ENCODE assay signal across 8 cellular contexts in the genomic region with DNA sequence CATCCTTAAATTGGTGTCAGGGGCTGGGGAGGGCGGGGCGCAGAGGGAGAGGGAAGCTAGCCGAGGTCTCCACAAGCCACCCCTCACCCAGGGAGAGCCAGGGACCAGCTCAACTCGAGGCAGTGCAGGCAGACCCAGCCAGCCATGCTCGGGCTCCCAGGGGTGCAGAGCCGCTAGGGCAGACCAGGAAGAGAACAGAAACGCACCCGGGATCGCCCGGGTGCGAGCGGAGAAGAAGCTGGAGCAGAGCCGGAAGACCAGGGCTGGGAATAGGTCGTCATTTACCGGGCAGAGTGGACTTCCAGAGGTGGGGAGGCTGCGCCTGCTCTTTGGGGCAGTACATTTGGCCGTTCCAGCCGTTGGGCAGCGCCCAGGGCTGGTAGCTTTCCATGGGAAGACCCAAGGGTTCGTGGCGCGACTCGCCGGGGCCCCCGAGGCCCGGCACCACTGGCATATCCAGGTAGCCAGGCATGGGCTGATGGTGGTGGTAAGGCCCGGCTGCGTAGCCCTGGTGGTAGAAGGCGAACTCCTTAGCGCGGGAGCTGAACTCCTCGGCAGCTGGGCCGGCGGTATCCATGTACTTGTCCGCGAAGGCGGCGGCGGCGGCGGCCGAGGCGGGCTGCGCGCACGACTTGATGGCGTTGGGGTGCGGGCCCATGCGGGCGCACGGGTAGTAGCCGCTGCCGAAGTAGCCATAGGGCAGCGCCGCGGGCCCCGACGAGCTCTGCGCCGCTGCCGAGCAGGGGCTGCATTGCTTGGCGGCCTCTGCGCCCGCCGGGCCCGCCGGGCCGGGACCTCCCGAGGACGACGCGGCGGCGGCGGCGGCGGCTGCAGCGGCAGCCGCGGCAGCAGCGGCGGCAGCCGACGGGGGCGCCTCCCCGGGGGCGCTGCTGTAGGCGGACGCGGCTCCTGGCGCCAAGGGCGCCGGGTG. TPM values are rescaled to one million over a fixed set of nuclear protein-coding genes. Genes with fewer than 3 reads are reported as not detected.
DNase-seq lines count a peak whose midpoint lies in the region; ATAC-seq and TF ChIP-seq lines count a peak whose summit lies in the region.

No MANE protein-coding gene starts in this region.

- H3K9me3 Mint-ChIP-seq in activated CD4-positive, alpha-beta memory T cell treated with anti-CD3 and anti-CD28 coated beads for 36 hours, result no peaks in the 10 kb centered on the region

- H3K27ac Mint-ChIP-seq in activated CD4-positive, alpha-beta memory T cell treated with anti-CD3 and anti-CD28 coated beads for 36 hours, result no peak overlapping the region

- H3K36me3 Mint-ChIP-seq in activated CD4-positive, alpha-beta memory T cell treated with anti-CD3 and anti-CD28 coated beads for 36 hours, result peaks cover 3% of the 10 kb centered on the region

- H3K4me1 ChIP-seq in mesendoderm (ENCODE audit: control insufficient read depth, low read depth, low read length), result peaks cover 3% of the 10 kb centered on the region

- DNase-seq in AG09309 (ENCODE audit: low read depth) (no peak), mesendoderm (peak; percentile 68), NCI-H526 treated with DMSO at 0.1 percent for 48 hours (lab: John Stamatoyannopoulos, UW) (no peak), NCI-H2196 (lab: John Stamatoyannopoulos, UW; ENCODE audit: unreplicated experiment) (no peak), cerebellar cortex (ENCODE audit: low spot score) (no peak)
- no peak for DNase-seq in activated CD4-positive, alpha-beta memory T cell treated with anti-CD3 and anti-CD28 coated beads for 36 hours
- DNase-seq in effector CD4-positive, alpha-beta T cell, result no peak

- no peak overlapping the region for H2BK5ac ChIP-seq in mesendoderm (ENCODE audit: low read length)

- peaks cover 27% of the 10 kb centered on the region for H3K4me1 Mint-ChIP-seq in activated CD4-positive, alpha-beta memory T cell treated with anti-CD3 and anti-CD28 coated beads for 36 hours (ENCODE audit: low read depth)

- H3K4me3 ChIP-seq in AG09309 (ENCODE audit: control insufficient read depth, low read depth, low read length) (peak overlapping the region; percentile 79), mesendoderm (ENCODE audit: low read length) (no peak overlapping the region)

- no peak overlapping the region for H4K5ac ChIP-seq in mesendoderm (ENCODE audit: low read length)

- H3K79me2 ChIP-seq in mesendoderm (ENCODE audit: control insufficient read depth, insufficient read depth, low read length), result no peaks in the 10 kb centered on the region

- peak overlapping the region; percentile 46 for H3K4me3 Mint-ChIP-seq in activated CD4-positive, alpha-beta memory T cell treated with anti-CD3 and anti-CD28 coated beads for 36 hours

- peak; percentile 20 for ATAC-seq in GM21360 (IDR thresholded peaks at IDR 0.05; ENCODE audit: unreplicated experiment)

- no peak overlapping the region for H3K27ac ChIP-seq in mesendoderm (ENCODE audit: low read depth, low read length)

- H2BK15ac ChIP-seq in mesendoderm (replicated peaks; ENCODE audit: low read depth), result no peak overlapping the region

- H3K36me3 ChIP-seq in mesendoderm (ENCODE audit: control insufficient read depth, insufficient read depth, low read length), result no peaks in the 10 kb centered on the region

- no peak overlapping the region for H3K23ac ChIP-seq in mesendoderm (ENCODE audit: low read length)

- no peak overlapping the region for H3K9ac ChIP-seq in mesendoderm (ENCODE audit: low read length)

- H3K18ac ChIP-seq in mesendoderm (ENCODE audit: low read length), result no peak overlapping the region

- peak overlapping the region; percentile 31 for H3K4me2 ChIP-seq in mesendoderm (ENCODE audit: low read length)

- POLR2A ChIA-PET in activated CD4-positive, alpha-beta memory T cell treated with anti-CD3 and anti-CD28 coated beads for 36 hours (lab: Charles Lee), result no interaction called here

- CTCF ChIA-PET in activated CD4-positive, alpha-beta memory T cell treated with anti-CD3 and anti-CD28 coated beads for 36 hours (lab: Charles Lee), result interaction anchor here (0.8 to 1.8 kb wide), 9 partner anchors 9 to 821 kb away, joined by 3 to 6 read pairs (median 3); partner anchors contain the start of gene HOXA11

- peaks cover 76% of the 10 kb centered on the region for H3K27me3 Mint-ChIP-seq in activated CD4-positive, alpha-beta memory T cell treated with anti-CD3 and anti-CD28 coated beads for 36 hours

- H3K56ac ChIP-seq in mesendoderm (ENCODE audit: low read length), result peak overlapping the region; percentile 56

- H4K8ac ChIP-seq in mesendoderm (ENCODE audit: low read depth, low read length), result no peak overlapping the region

- no peak overlapping the region for H2BK120ac ChIP-seq in mesendoderm (ENCODE audit: low read depth, low read length)

- no peak overlapping the region for H3K4ac ChIP-seq in mesendoderm (ENCODE audit: low read depth, low read length)

- no peak for TF ChIP-seq CTCF in AG09309 (IDR thresholded peaks at IDR 0.05; ENCODE audit: control insufficient read depth, insufficient read depth, low read depth, low read length, missing control alignments)

- no peak overlapping the region for H2AK5ac ChIP-seq in mesendoderm (ENCODE audit: low read length)

- WGBS in mesendoderm (ENCODE audit: extremely low coverage, insufficient coverage, low lambda C conversion rate), result no CpG with 5 or more reads among the region's 93 CpGs

- intact Hi-C loops in activated CD4-positive, alpha-beta memory T cell treated with anti-CD3 and anti-CD28 coated beads for 36 hours (cut with micrococcal nuclease), result loop anchor here (2.0 to 5.0 kb wide), 4 partner anchors 14 to 583 kb away; partner anchors contain the start of gene HOXA11

- no peaks in the 10 kb centered on the region for H3K79me1 ChIP-seq in mesendoderm (ENCODE audit: low read length)

- peaks cover 60% of the 10 kb centered on the region for H3K27me3 ChIP-seq in mesendoderm (ENCODE audit: insufficient read depth, low read length, poor library complexity)

RNA-seq across cellular contexts. Expression of gene HOXA13, which starts 0.8 kb away (rescaled TPM):
- total RNA-seq in activated CD4-positive, alpha-beta memory T cell treated with anti-CD3 and anti-CD28 coated beads for 36 hours, result not detected
- 0.04 TPM for polyA plus RNA-seq in mesendoderm (2013, experiment 1 of 2)
- 0.06 TPM for polyA plus RNA-seq in mesendoderm (2013, experiment 2 of 2)

RNA-seq across cellular contexts. Expression of gene HOXA11, which starts 14.1 kb away (rescaled TPM):
- not detected for total RNA-seq in activated CD4-positive, alpha-beta memory T cell treated with anti-CD3 and anti-CD28 coated beads for 36 hours
- not detected for polyA plus RNA-seq in mesendoderm (2013, experiment 1 of 2)
- not detected for polyA plus RNA-seq in mesendoderm (2013, experiment 2 of 2)

RNA-seq across cellular contexts. Expression of gene HOXA10, which starts 25.0 kb away (rescaled TPM):
- not detected for total RNA-seq in activated CD4-positive, alpha-beta memory T cell treated with anti-CD3 and anti-CD28 coated beads for 36 hours
- not detected for polyA plus RNA-seq in mesendoderm (2013, experiment 1 of 2)
- polyA plus RNA-seq in mesendoderm (2013, experiment 2 of 2), result not detected

RNA-seq across cellular contexts. Expression of gene HOXA9, which starts 33.8 kb away (rescaled TPM):
- under 1 TPM in 1 of 2 experiments, not detected in 1; 0.19 TPM for total RNA-seq in activated CD4-positive, alpha-beta memory T cell treated with anti-CD3 and anti-CD28 coated beads for 36 hours
- not detected for polyA plus RNA-seq in mesendoderm (2013, experiment 1 of 2)
- polyA plus RNA-seq in mesendoderm (2013, experiment 2 of 2), result not detected

RNA-seq across cellular contexts. Expression of gene HOXA7, which starts 42.7 kb away (rescaled TPM):
- not detected for total RNA-seq in activated CD4-positive, alpha-beta memory T cell treated with anti-CD3 and anti-CD28 coated beads for 36 hours
- polyA plus RNA-seq in mesendoderm (2013, experiment 1 of 2), result 0.01 TPM
- polyA plus RNA-seq in mesendoderm (2013, experiment 2 of 2), result not detected
